Comparison of ENCODE assay signal across 11 cellular contexts in the genomic region with DNA sequence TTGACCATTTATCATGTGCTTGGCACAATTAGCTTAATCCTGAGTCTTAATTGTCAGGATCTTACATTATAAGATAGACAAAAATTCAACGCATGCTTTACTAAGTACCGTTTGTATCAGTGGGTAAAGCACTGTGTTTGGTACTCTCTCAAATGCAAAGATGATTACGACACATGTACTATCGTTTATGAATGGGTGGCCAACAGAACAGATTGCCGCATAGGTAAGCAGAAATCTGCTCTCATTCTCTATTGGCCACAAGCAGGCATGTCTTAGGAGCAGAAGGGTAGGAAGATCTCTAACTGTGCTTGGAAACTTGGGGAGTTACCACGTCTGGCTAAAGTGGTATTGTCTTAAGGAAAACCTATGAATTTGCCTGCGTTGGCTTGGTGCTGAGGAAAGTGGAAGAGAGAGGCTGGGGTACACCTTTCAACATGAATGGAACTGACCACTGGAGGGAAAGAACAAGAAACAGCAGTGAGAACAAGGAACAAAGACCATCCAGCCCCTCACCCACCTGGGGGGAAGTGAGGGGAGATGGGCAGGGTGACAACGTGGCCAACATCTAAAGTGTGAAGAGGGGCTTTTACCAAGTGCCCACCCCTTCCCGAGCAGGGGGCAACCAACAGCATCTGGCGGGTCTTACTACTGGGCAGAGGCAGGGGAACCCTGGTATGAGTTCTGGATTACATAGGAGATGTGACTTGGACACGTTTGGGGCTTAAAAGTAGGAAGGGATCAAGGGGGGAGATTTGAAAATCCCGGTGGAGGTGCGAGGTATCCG. TPM values are rescaled to one million over a fixed set of nuclear protein-coding genes. Genes with fewer than 3 reads are reported as not detected.
A peak's percentile ranks its signal among the peaks of the same experiment; 100 is the strongest.
DNase-seq lines count a peak whose midpoint lies in the region; ATAC-seq and TF ChIP-seq lines count a peak whose summit lies in the region.
"Had no signal": no experiment of that assay in that cellular context is flagged by ENCODE, and none has a peak within 500 bp of the region (broad histone marks: within the 10 kb centered on the region; RNA-seq: fewer than 3 reads in every experiment).

No MANE protein-coding gene starts in this region.

- no peak overlapping the region for H3K27ac Mint-ChIP-seq in CD4-positive, alpha-beta memory T cell
- H3K27ac Mint-ChIP-seq in nephron = no peak overlapping the region

- H3K27me3 Mint-ChIP-seq in CD4-positive, alpha-beta memory T cell = peaks cover 23 to 29% of the 10 kb centered on the region in 2 donors
- H3K27me3 Mint-ChIP-seq in nephron (ENCODE audit: low read depth) = peaks cover 52% of the 10 kb centered on the region

- peaks cover 19% of the 10 kb centered on the region for H3K4me1 ChIP-seq in CD4-positive, alpha-beta memory T cell (ENCODE audit: insufficient read depth, low read length)
- peaks cover 10% of the 10 kb centered on the region; the same call in 1 of the 2 replicates for H3K4me1 ChIP-seq in HUES6 (ENCODE audit: control insufficient read depth, insufficient read depth, low read length)

- no peaks in the 10 kb centered on the region for H3K9me3 ChIP-seq in CD4-positive, alpha-beta memory T cell (ENCODE audit: control insufficient read depth in 1 of 2, low read length in 2 of 2)
- H3K9me3 ChIP-seq in HUES6 (ENCODE audit: control insufficient read depth, insufficient read depth, low read depth, low read length) = peaks cover 9% of the 10 kb centered on the region
- H3K9me3 ChIP-seq: MG63 had no signal

- peaks cover 11 to 23% of the 10 kb centered on the region in 2 donors for H3K36me3 Mint-ChIP-seq in CD4-positive, alpha-beta memory T cell
- H3K36me3 Mint-ChIP-seq in nephron (ENCODE audit: low read depth) = peaks cover 10% of the 10 kb centered on the region

- peak overlapping the region; percentile 54 to 80 (median 68) for H3K4me3 Mint-ChIP-seq in CD4-positive, alpha-beta memory T cell
- H3K4me3 Mint-ChIP-seq in nephron = peak overlapping the region; percentile 48 to 68 (median 61)

- H3K9ac ChIP-seq in HUES6 (ENCODE audit: low read length) = peak overlapping the region; percentile 21

- no peak for TF ChIP-seq CTCF in nephron (IDR thresholded peaks at IDR 0.05; ENCODE audit: unreplicated experiment in 3 of 3)

- peaks cover 0 to 17% (median 10%) of the 10 kb centered on the region in 8 donors for H3K9me3 Mint-ChIP-seq in CD4-positive, alpha-beta memory T cell
- H3K9me3 Mint-ChIP-seq in nephron = peaks cover 4% of the 10 kb centered on the region

- H3K27ac ChIP-seq in CD4-positive, alpha-beta memory T cell (ENCODE audit: low read depth, low read length) = no peak overlapping the region
- no peak overlapping the region for H3K27ac ChIP-seq in HUES6 (ENCODE audit: low read depth, low read length)
- H3K27ac ChIP-seq: SK-N-MC had no signal

- DNase-seq in CD4-positive, alpha-beta memory T cell = no peak
- DNase-seq in cerebellar cortex (ENCODE audit: low spot score) = peak; percentile 74
- no peak for DNase-seq in NK-92 (lab: John Stamatoyannopoulos, UW; ENCODE audit: unreplicated experiment)
- no peak for DNase-seq in hippocampal formation (lab: John Stamatoyannopoulos, UW)
- no peak for DNase-seq in NOMO-1 (lab: John Stamatoyannopoulos, UW; ENCODE audit: unreplicated experiment in 2 of 2)
- DNase-seq: stimulated activated CD4-positive, alpha-beta T cell treated with anti-CD3 and anti-CD28 coated beads, Interleukin-1b, Interleukin-23, amount 100 ng/mL, for 48 hours had no signal

- CTCF ChIA-PET in CD4-positive, alpha-beta memory T cell (lab: Charles Lee; ENCODE audit: partially characterized antibody) = no interaction called here

- H3K27me3 ChIP-seq in CD4-positive, alpha-beta memory T cell (ENCODE audit: insufficient read depth, low read length) = no peaks in the 10 kb centered on the region
- peaks cover 39% of the 10 kb centered on the region for H3K27me3 ChIP-seq in HUES6 (ENCODE audit: control insufficient read depth, insufficient read depth, low read length)
- H3K27me3 ChIP-seq: MG63 had no signal

- intact Hi-C loops in CD4-positive, alpha-beta memory T cell (cut with micrococcal nuclease) = loop anchor here (5.0 kb wide), 1 partner anchor 32 kb away; the partner anchor contains the start of gene PEX26

- peaks cover 17 to 34% (median 21%) of the 10 kb centered on the region in 4 donors for H3K4me1 Mint-ChIP-seq in CD4-positive, alpha-beta memory T cell
- peaks cover 17% of the 10 kb centered on the region for H3K4me1 Mint-ChIP-seq in nephron

- H3K36me3 ChIP-seq in CD4-positive, alpha-beta memory T cell (ENCODE audit: insufficient read depth, low read length) = no peaks in the 10 kb centered on the region
- H3K36me3 ChIP-seq in HUES6 (ENCODE audit: control insufficient read depth, insufficient read depth, low read length) = no peaks in the 10 kb centered on the region
- H3K36me3 ChIP-seq: MG63 had no signal

- ATAC-seq in HG02885 (IDR thresholded peaks at IDR 0.05; ENCODE audit: poor library complexity, unreplicated experiment) = no peak

- H3K4me3 ChIP-seq in CD4-positive, alpha-beta memory T cell (ENCODE audit: low read length in 2 of 2) = peak overlapping the region in 1 of 2 donors; percentile 32
- H3K4me3 ChIP-seq in HUES6 (ENCODE audit: low read depth, low read length) = peak overlapping the region; percentile 63

- POLR2A ChIA-PET in CD4-positive, alpha-beta memory T cell (lab: Charles Lee; ENCODE audit: partially characterized antibody) = no interaction called here

RNA-seq across cellular contexts. Expression of gene TUBA8, which starts 1.0 kb away (rescaled TPM):
- 1 to 10 TPM; 1.9 to 2.7 TPM for total RNA-seq in CD4-positive, alpha-beta memory T cell
- polyA plus RNA-seq in CD4-positive, alpha-beta memory T cell = 1 to 10 TPM in 1 of 2 donors, under 1 TPM in 1; 0.33 to 1.0 TPM

RNA-seq across cellular contexts. Expression of gene PEX26, which starts 31.8 kb away (rescaled TPM):
- 10 to 100 TPM; 39.1 to 39.6 TPM for total RNA-seq in CD4-positive, alpha-beta memory T cell
- 1 to 10 TPM; 1.4 to 6.3 TPM for polyA plus RNA-seq in CD4-positive, alpha-beta memory T cell

RNA-seq across cellular contexts. Expression of gene USP18, which starts 40.4 kb away (rescaled TPM):
- 1 to 10 TPM; 3.3 to 3.4 TPM for total RNA-seq in CD4-positive, alpha-beta memory T cell
- polyA plus RNA-seq in CD4-positive, alpha-beta memory T cell = 10 to 100 TPM; 15.0 to 15.7 TPM
